Comparison of ENCODE assay signal across 17 cellular contexts in genomic region chr13:71759506-71760225, GRCh38.
A peak's percentile ranks its signal among the peaks of the same experiment; 100 is the strongest.
DNase-seq lines count a peak whose midpoint lies in the region; ATAC-seq, FAIRE-seq and TF ChIP-seq lines count a peak whose summit lies in the region.
"Had no signal": no experiment of that assay in that cellular context is flagged by ENCODE, and none has a peak within 500 bp of the region (broad histone marks: within the 10 kb centered on the region; RNA-seq: fewer than 3 reads in every experiment).

No MANE protein-coding gene starts in this region.

- peaks cover 2% of the 10 kb centered on the region for H3K9me3 Mint-ChIP-seq in astrocyte (ENCODE audit: unreplicated experiment)

- intact Hi-C loops in heart right ventricle (cut with DNase I) = loop anchor here in 1 of 10 donors (10.0 kb wide), 1 partner anchor 105 kb away; the partner anchor contains the start of gene DACH1
- intact Hi-C loops in mammary epithelial cell (cut with micrococcal nuclease) = no loop called here

- no peaks in the 10 kb centered on the region for H4K20me1 ChIP-seq in astrocyte (ENCODE audit: insufficient read depth, low read length)
- H4K20me1 ChIP-seq in mammary epithelial cell (ENCODE audit: insufficient read depth, low read length) = no peaks in the 10 kb centered on the region

- no peak overlapping the region for H3K27ac Mint-ChIP-seq in astrocyte (ENCODE audit: unreplicated experiment)

- H2AFZ ChIP-seq in astrocyte (ENCODE audit: low read depth, low read length) (peak overlapping the region; percentile 44), mammary epithelial cell (ENCODE audit: low read depth, low read length) (no peak overlapping the region)

- H3K9ac ChIP-seq in astrocyte (ENCODE audit: low read length) (peak overlapping the region; percentile 16), mammary epithelial cell (ENCODE audit: insufficient read depth, low read length) (no peak overlapping the region)

- CTCF ChIA-PET in mammary epithelial cell (lab: Charles Lee; ENCODE audit: low non-redundant PET) = no interaction called here

- H3K4me1 ChIP-seq in cardiac muscle cell (ENCODE audit: low read depth) (peaks cover 26% of the 10 kb centered on the region), heart right ventricle (peaks cover 0 to 19% (median 7%) of the 10 kb centered on the region in 9 donors), astrocyte (ENCODE audit: insufficient read depth, low read length) (no peaks in the 10 kb centered on the region), mammary epithelial cell (ENCODE audit: insufficient read depth, low read length) (no peaks in the 10 kb centered on the region)

- H3K27me3 Mint-ChIP-seq in astrocyte (ENCODE audit: low read depth, unreplicated experiment) = no peaks in the 10 kb centered on the region

- FAIRE-seq in astrocyte (lab: Jason Lieb, UNC) = no peak

- in situ Hi-C loops in mammary epithelial cell (cut with MboI; ENCODE audit: low sequenced_read_pairs in 2 of 2) = no loop called here

- peak overlapping the region; percentile 75 for H3K27ac ChIP-seq in cardiac muscle cell
- peak overlapping the region in 2 of 10 donors; percentile 2 to 26 for H3K27ac ChIP-seq in heart right ventricle
- peak overlapping the region; percentile 24 for H3K27ac ChIP-seq in astrocyte (ENCODE audit: low read depth, low read length)
- H3K27ac ChIP-seq in mammary epithelial cell (ENCODE audit: insufficient read depth, low read depth, low read length) = no peak overlapping the region
- H3K27ac ChIP-seq: neutrophil had no signal

- H3K4me3 ChIP-seq in cardiac muscle cell (no peak overlapping the region), heart right ventricle (no peak overlapping the region), astrocyte (ENCODE audit: insufficient read depth, low read depth, low read length) (peak overlapping the region; percentile 15), mammary epithelial cell (replicated peaks in 1 of 3; ENCODE audit: insufficient read depth in 1 of 3, low read depth in 2 of 3, low read length in 3 of 3) (no peak overlapping the region)

- H3K4me3 Mint-ChIP-seq in astrocyte (ENCODE audit: unreplicated experiment) = no peak overlapping the region

- DNase-seq in cardiac muscle cell (ENCODE audit: low read depth in 1 of 2, low spot score in 1 of 2) (no peak), heart right ventricle (no peak), astrocyte (ENCODE audit: low read depth) (peak; percentile 29), islet precursor cell (peak; percentile 61), mammary epithelial cell (no peak), omental fat pad (ENCODE audit: low spot score) (no peak), activated gamma-delta T cell (lab: John Stamatoyannopoulos, UW) (no peak)
- DNase-seq: activated CD4-positive, CD25-positive, alpha-beta regulatory T cell treated with anti-CD3 and anti-CD28 coated beads, Interleukin-2, amount 50 U/mL, for 72 hours; activated CD8-positive, alpha-beta memory T cell treated with anti-CD3 and anti-CD28 coated beads, Interleukin-2, amount 50 U/mL, for 48 hours; activated naive CD4-positive, alpha-beta T cell treated with anti-CD3 and anti-CD28 coated beads, Interleukin-2, amount 50 U/mL, for 16 hours; Caco-2; left colon; NCI-H446; stimulated activated CD4-positive, alpha-beta T cell treated with anti-CD3 and anti-CD28 coated beads, Interleukin-12 subunit alpha, Interleukin-12 subunit beta, amount 100 ng/mL, for 4 hours had no signal

- ATAC-seq in heart right ventricle (no peak), GM19351 (IDR thresholded peaks at IDR 0.05; ENCODE audit: unreplicated experiment) (no peak), omental fat pad (ENCODE audit: low FRiP score) (no peak)
- ATAC-seq: left colon, Panc1 had no signal

- dilution Hi-C loops in mammary epithelial cell (cut with HindIII; ENCODE audit: low sequenced_read_pairs) = no loop called here

- no peaks in the 10 kb centered on the region for H3K36me3 ChIP-seq in cardiac muscle cell
- no peaks in the 10 kb centered on the region for H3K36me3 ChIP-seq in heart right ventricle
- H3K36me3 ChIP-seq in astrocyte (ENCODE audit: insufficient read depth, low read length) = no peaks in the 10 kb centered on the region
- no peaks in the 10 kb centered on the region for H3K36me3 ChIP-seq in mammary epithelial cell (ENCODE audit: insufficient read depth, low read length)
- H3K36me3 ChIP-seq: neutrophil had no signal

- TF ChIP-seq CTCF in cardiac muscle cell (IDR thresholded peaks at IDR 0.05; ENCODE audit: low read depth, low read length) (no peak), heart right ventricle (IDR thresholded peaks at IDR 0.05) (no peak), astrocyte (IDR thresholded peaks at IDR 0.05; ENCODE audit: insufficient read depth, low read depth, low read length) (no peak), mammary epithelial cell (conservative IDR thresholded peaks at IDR 0.05 in 1 of 2, IDR thresholded peaks at IDR 0.05 in 1 of 2; ENCODE audit: extremely low read depth in 1 of 2, insufficient read depth in 1 of 2, low read depth in 1 of 2, low read length in 2 of 2) (no peak), omental fat pad (IDR thresholded peaks at IDR 0.05) (no peak)

- peaks cover 8% of the 10 kb centered on the region for H3K4me1 Mint-ChIP-seq in astrocyte (ENCODE audit: low read depth, unreplicated experiment)

- no peaks in the 10 kb centered on the region for H3K36me3 Mint-ChIP-seq in astrocyte (ENCODE audit: low read depth, unreplicated experiment)

- no TSS peak for BruUV-seq in mammary epithelial cell (replicated peaks; lab: Mats Ljungman, UMichigan)

- H3K79me2 ChIP-seq in astrocyte (ENCODE audit: insufficient read depth, low read length) (no peaks in the 10 kb centered on the region), mammary epithelial cell (ENCODE audit: insufficient read depth, low read length) (no peaks in the 10 kb centered on the region)

- WGBS in heart right ventricle, 2 donors = 64 to 66% methylated on average over 5 of the region's 5 CpGs
- 59% methylated on average over 5 of the region's 5 CpGs for WGBS in mammary epithelial cell (ENCODE audit: low coverage, missing lambda C conversion rate)

- H3K4me2 ChIP-seq in astrocyte (ENCODE audit: low read length) (peak overlapping the region; percentile 63), mammary epithelial cell (ENCODE audit: insufficient read depth, low read depth, low read length) (no peak overlapping the region)

- H3K27me3 ChIP-seq in cardiac muscle cell = no peaks in the 10 kb centered on the region
- H3K27me3 ChIP-seq in heart right ventricle = no peaks in the 10 kb centered on the region
- no peaks in the 10 kb centered on the region for H3K27me3 ChIP-seq in astrocyte (ENCODE audit: insufficient read depth, low read length)
- H3K27me3 ChIP-seq in mammary epithelial cell (ENCODE audit: insufficient read depth, low read length) = peaks cover 3% of the 10 kb centered on the region
- H3K27me3 ChIP-seq: neutrophil had no signal

- H3K9me3 ChIP-seq in cardiac muscle cell (ENCODE audit: low read depth) (no peaks in the 10 kb centered on the region), heart right ventricle (no peaks in the 10 kb centered on the region), astrocyte (ENCODE audit: insufficient read depth, low read depth, low read length) (no peaks in the 10 kb centered on the region), mammary epithelial cell (replicated peaks; ENCODE audit: insufficient read depth, low read length) (no peaks in the 10 kb centered on the region)
- H3K9me3 ChIP-seq: Caco-2, neutrophil had no signal

Comparison
In these comparisons a context has a peak if more than half of its experiments do, and no peak if none do; other contexts are left out.
1. DNase-seq: peak in astrocyte (single experiment) and islet precursor cell (single experiment); none in cardiac muscle cell (0 of 2), heart right ventricle (0 of 2), mammary epithelial cell (single experiment), omental fat pad (single experiment) and activated gamma-delta T cell (single experiment).